9 cellular contexts compared by ENCODE assay signal in the genomic region with DNA sequence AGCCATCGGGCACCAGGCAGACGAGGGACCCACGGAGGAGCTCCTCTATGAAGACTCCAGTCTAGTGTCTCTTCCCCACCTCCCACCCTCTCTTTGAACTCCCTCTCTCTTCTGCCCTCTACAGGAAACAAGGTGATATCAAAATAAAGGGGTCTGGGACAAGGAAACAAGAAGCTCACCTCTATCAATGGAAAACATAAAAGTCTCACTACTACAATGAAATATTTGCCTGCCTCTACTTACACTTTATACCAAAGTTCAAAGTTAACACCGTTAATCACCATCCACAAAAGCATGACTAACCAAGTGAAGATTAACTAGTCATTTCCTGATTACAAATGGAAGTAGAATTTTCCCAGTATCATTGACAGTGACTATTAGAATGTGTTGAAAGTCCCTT.
A peak's percentile ranks its signal among the peaks of the same experiment; 100 is the strongest.
DNase-seq lines count a peak whose midpoint lies in the region; ATAC-seq, FAIRE-seq and TF ChIP-seq lines count a peak whose summit lies in the region.
"Had no signal": no experiment of that assay in that cellular context is flagged by ENCODE, and none has a peak within 500 bp of the region (broad histone marks: within the 10 kb centered on the region; RNA-seq: fewer than 3 reads in every experiment).

No MANE protein-coding gene starts in this region.

- H3K27me3 ChIP-seq in H7 (ENCODE audit: control insufficient read depth, insufficient read depth, low read length) = no peaks in the 10 kb centered on the region
- no peaks in the 10 kb centered on the region for H3K27me3 ChIP-seq in left lung
- H3K27me3 ChIP-seq in effector memory CD4-positive, alpha-beta T cell (replicated peaks; ENCODE audit: control insufficient read depth, insufficient read depth, low read length, poor library complexity, severe bottlenecking) = no peaks in the 10 kb centered on the region

- TF ChIP-seq CTCF in left lung (IDR thresholded peaks at IDR 0.05) = no peak

- H3K9me3 ChIP-seq in left lung = no peaks in the 10 kb centered on the region
- no peaks in the 10 kb centered on the region for H3K9me3 ChIP-seq in effector memory CD4-positive, alpha-beta T cell (ENCODE audit: control insufficient read depth, low read length)

- ATAC-seq in GM19351 (IDR thresholded peaks at IDR 0.05; ENCODE audit: unreplicated experiment) (no peak), left lung (no peak)

- H3K4me3 ChIP-seq in H7 (ENCODE audit: insufficient read depth, low read depth, low read length) (no peak overlapping the region), left lung (no peak overlapping the region)
- no peak overlapping the region for H3K4me3 ChIP-seq in effector memory CD4-positive, alpha-beta T cell (ENCODE audit: insufficient read depth, low read depth, low read length, poor library complexity, severe bottlenecking)

- DNase-seq in AG20443 (ENCODE audit: low spot score) (peak; percentile 17), H7 (peak; percentile 67), RCC 7860 (ENCODE audit: low spot score) (peak; percentile 86), glomerular visceral epithelial cell (ENCODE audit: extremely low spot score) (peak; percentile 58), left lung (no peak), HTR-8/SVneo (ENCODE audit: insufficient read length, low spot score) (no peak)
- DNase-seq in effector memory CD4-positive, alpha-beta T cell = no peak
- DNase-seq: NCI-H2029 had no signal

- H3K4me1 ChIP-seq in left lung = peaks cover 10 to 13% of the 10 kb centered on the region in 2 donors
- H3K4me1 ChIP-seq in effector memory CD4-positive, alpha-beta T cell (ENCODE audit: control insufficient read depth, insufficient read depth, low read length, poor library complexity, severe bottlenecking) = no peaks in the 10 kb centered on the region

- H3K36me3 ChIP-seq in H7 (replicated peaks; ENCODE audit: control insufficient read depth, insufficient read depth, low read length) (no peaks in the 10 kb centered on the region), left lung (no peaks in the 10 kb centered on the region)
- H3K36me3 ChIP-seq in effector memory CD4-positive, alpha-beta T cell (ENCODE audit: control insufficient read depth, insufficient read depth, low read length) = no peaks in the 10 kb centered on the region

- H3K27ac ChIP-seq in left lung = no peak overlapping the region
- no peak overlapping the region for H3K27ac ChIP-seq in effector memory CD4-positive, alpha-beta T cell (ENCODE audit: insufficient read depth, low read length, poor library complexity, severe bottlenecking)

- intact Hi-C loops in left lung (cut with DNase I) = no loop called here

- FAIRE-seq in RCC 7860 (lab: Jason Lieb, UNC) (peak; percentile 99), HTR-8/SVneo (lab: Jason Lieb, UNC) (no peak)

Comparison
In these comparisons a context has a peak if more than half of its experiments do, and no peak if none do; other contexts are left out.
1. DNase-seq: peak in AG20443 (single experiment), H7 (single experiment), RCC 7860 (single experiment) and glomerular visceral epithelial cell (single experiment); none in left lung (0 of 2), effector memory CD4-positive, alpha-beta T cell (0 of 3) and HTR-8/SVneo (single experiment).